29 cellular contexts compared by ENCODE assay signal in genomic region chr18:32029558-32029957, GRCh38. TPM values are rescaled to one million over a fixed set of nuclear protein-coding genes. Genes with fewer than 3 reads are reported as not detected.
A peak's percentile ranks its signal among the peaks of the same experiment; 100 is the strongest.
DNase-seq lines count a peak whose midpoint lies in the region; ATAC-seq and TF ChIP-seq lines count a peak whose summit lies in the region.
"Had no signal": no experiment of that assay in that cellular context is flagged by ENCODE, and none has a peak within 500 bp of the region (broad histone marks: within the 10 kb centered on the region; RNA-seq: fewer than 3 reads in every experiment).

No MANE protein-coding gene starts in this region.

- H3K4me3 Mint-ChIP-seq in activated CD4-positive, alpha-beta T cell treated with anti-CD3 and anti-CD28 coated beads for 36 hours = no peak overlapping the region
- peak overlapping the region in 3 of 4 donors; percentile 15 to 47 (median 34) for H3K4me3 Mint-ChIP-seq in CD4-positive, CD25-positive, alpha-beta regulatory T cell
- H3K4me3 Mint-ChIP-seq in activated CD4-positive, alpha-beta memory T cell treated with anti-CD3 and anti-CD28 coated beads for 36 hours = no peak overlapping the region
- H3K4me3 Mint-ChIP-seq in effector memory CD8-positive, alpha-beta T cell = peak overlapping the region; percentile 44 to 50
- H3K4me3 Mint-ChIP-seq: activated CD4-positive, alpha-beta T cell treated with anti-CD3 and anti-CD28 coated beads, Interleukin-2, amount 10 ng/mL, durations not matched to agents 24 days and 14 days; CD14-positive monocyte; GM23338; HFFc6 had no signal

- peak; percentile 60 for ATAC-seq in activated CD4-positive, alpha-beta T cell treated with anti-CD3 and anti-CD28 coated beads for 36 hours
- ATAC-seq in CD4-positive, CD25-positive, alpha-beta regulatory T cell (ENCODE audit: low read depth in 2 of 2) = peak in 1 of 2 donors; percentile 43
- ATAC-seq in effector memory CD8-positive, alpha-beta T cell (replicated peaks) = peak; percentile 48
- no peak for ATAC-seq in omental fat pad (ENCODE audit: low FRiP score)
- ATAC-seq: GM23338, left colon, mucosa of descending colon had no signal

- no peak for TF ChIP-seq POLR2A in breast epithelium (IDR thresholded peaks at IDR 0.05)

- TF ChIP-seq CTCF in breast epithelium (IDR thresholded peaks at IDR 0.05) (no peak), omental fat pad (IDR thresholded peaks at IDR 0.05) (no peak)

- no peak for DNase-seq in activated CD4-positive, alpha-beta T cell treated with anti-CD3 and anti-CD28 coated beads for 36 hours
- DNase-seq in activated CD4-positive, alpha-beta T cell treated with anti-CD3 and anti-CD28 coated beads, Interleukin-2, amount 50 U/mL, for 1 hour = no peak
- DNase-seq in CD4-positive, CD25-positive, alpha-beta regulatory T cell = no peak
- DNase-seq in activated CD4-positive, alpha-beta memory T cell treated with anti-CD3 and anti-CD28 coated beads for 36 hours = no peak
- DNase-seq in effector memory CD8-positive, alpha-beta T cell = no peak
- DNase-seq in breast epithelium (ENCODE audit: low spot score in 2 of 2) (no peak), amniotic stem cell (lab: John Stamatoyannopoulos, UW) (no peak), omental fat pad (ENCODE audit: low spot score) (no peak)
- DNase-seq: activated CD4-positive, alpha-beta T cell treated with anti-CD3 and anti-CD28 coated beads, Interleukin-2, amount 10 ng/mL, durations not matched to agents 24 days and 14 days; activated CD8-positive, alpha-beta memory T cell treated with anti-CD3 and anti-CD28 coated beads, Interleukin-2, amount 50 U/mL, for 48 hours; activated gamma-delta T cell; aorta; colonic mucosa; effector CD8-positive, alpha-beta T cell; HFFc6; left colon; mucosa of descending colon; NCI-H1048; NCI-H1694; NCI-H2171; NCI-H510A; ovary; stimulated activated naive CD4-positive, alpha-beta T cell; T1000 had no signal

- peaks cover 40% of the 10 kb centered on the region for H3K36me3 Mint-ChIP-seq in activated CD4-positive, alpha-beta T cell treated with anti-CD3 and anti-CD28 coated beads for 36 hours (ENCODE audit: low read depth)
- H3K36me3 Mint-ChIP-seq in CD4-positive, CD25-positive, alpha-beta regulatory T cell = peaks cover 41% of the 10 kb centered on the region
- peaks cover 31% of the 10 kb centered on the region for H3K36me3 Mint-ChIP-seq in activated CD4-positive, alpha-beta memory T cell treated with anti-CD3 and anti-CD28 coated beads for 36 hours
- peaks cover 87% of the 10 kb centered on the region for H3K36me3 Mint-ChIP-seq in effector memory CD8-positive, alpha-beta T cell (ENCODE audit: insufficient read depth)

- no peaks in the 10 kb centered on the region for H3K9me3 Mint-ChIP-seq in activated CD4-positive, alpha-beta T cell treated with anti-CD3 and anti-CD28 coated beads for 36 hours (ENCODE audit: low read depth)
- H3K9me3 Mint-ChIP-seq in CD4-positive, CD25-positive, alpha-beta regulatory T cell = no peaks in the 10 kb centered on the region
- H3K9me3 Mint-ChIP-seq in activated CD4-positive, alpha-beta memory T cell treated with anti-CD3 and anti-CD28 coated beads for 36 hours = no peaks in the 10 kb centered on the region
- H3K9me3 Mint-ChIP-seq in effector memory CD8-positive, alpha-beta T cell = no peaks in the 10 kb centered on the region
- H3K9me3 Mint-ChIP-seq: activated CD4-positive, alpha-beta T cell treated with anti-CD3 and anti-CD28 coated beads, Interleukin-2, amount 10 ng/mL, durations not matched to agents 24 days and 14 days; CD14-positive monocyte; GM23338; HFFc6 had no signal

- H3K27ac Mint-ChIP-seq in activated CD4-positive, alpha-beta T cell treated with anti-CD3 and anti-CD28 coated beads for 36 hours = peak overlapping the region; percentile 72
- H3K27ac Mint-ChIP-seq in CD4-positive, CD25-positive, alpha-beta regulatory T cell = peak overlapping the region; percentile 3 to 84 (median 80)
- peak overlapping the region; percentile 62 for H3K27ac Mint-ChIP-seq in activated CD4-positive, alpha-beta memory T cell treated with anti-CD3 and anti-CD28 coated beads for 36 hours
- peak overlapping the region; percentile 17 to 91 for H3K27ac Mint-ChIP-seq in effector memory CD8-positive, alpha-beta T cell
- H3K27ac Mint-ChIP-seq: activated CD4-positive, alpha-beta T cell treated with anti-CD3 and anti-CD28 coated beads, Interleukin-2, amount 10 ng/mL, durations not matched to agents 24 days and 14 days; GM23338; HFFc6 had no signal

- POLR2A ChIA-PET in activated CD4-positive, alpha-beta T cell treated with anti-CD3 and anti-CD28 coated beads for 36 hours (lab: Charles Lee) = no interaction called here
- POLR2A ChIA-PET in activated CD4-positive, alpha-beta memory T cell treated with anti-CD3 and anti-CD28 coated beads for 36 hours (lab: Charles Lee) = interaction anchor here (1.8 kb wide), 1 partner anchor 11 kb away, joined by 7 read pairs; the partner anchor contains the start of gene RNF125

- peaks cover 84% of the 10 kb centered on the region for H3K4me1 Mint-ChIP-seq in activated CD4-positive, alpha-beta T cell treated with anti-CD3 and anti-CD28 coated beads for 36 hours
- peaks cover 39 to 92% (median 64%) of the 10 kb centered on the region in 4 donors for H3K4me1 Mint-ChIP-seq in CD4-positive, CD25-positive, alpha-beta regulatory T cell
- H3K4me1 Mint-ChIP-seq in activated CD4-positive, alpha-beta memory T cell treated with anti-CD3 and anti-CD28 coated beads for 36 hours (ENCODE audit: low read depth) = peaks cover 79% of the 10 kb centered on the region
- peaks cover 48 to 84% of the 10 kb centered on the region in 2 donors for H3K4me1 Mint-ChIP-seq in effector memory CD8-positive, alpha-beta T cell (ENCODE audit: low read depth in 2 of 2)

- H3K4me1 ChIP-seq in CD4-positive, CD25-positive, alpha-beta regulatory T cell (ENCODE audit: control insufficient read depth, insufficient read depth, low read length, poor library complexity, severe bottlenecking) = peaks cover 56% of the 10 kb centered on the region
- H3K4me1 ChIP-seq in breast epithelium = no peaks in the 10 kb centered on the region
- H3K4me1 ChIP-seq: colonic mucosa had no signal

- intact Hi-C loops in activated CD4-positive, alpha-beta T cell treated with anti-CD3 and anti-CD28 coated beads for 36 hours (cut with DNase I, micrococcal nuclease) = no loop called here
- intact Hi-C loops in activated CD4-positive, alpha-beta memory T cell treated with anti-CD3 and anti-CD28 coated beads for 36 hours (cut with micrococcal nuclease) = no loop called here
- intact Hi-C loops in breast epithelium (cut with DNase I; ENCODE audit: low total_unique reads) = no loop called here

- no peak overlapping the region for H3K27ac ChIP-seq in CD4-positive, CD25-positive, alpha-beta regulatory T cell (ENCODE audit: insufficient read depth, low read length, poor library complexity, severe bottlenecking)
- no peak overlapping the region for H3K27ac ChIP-seq in breast epithelium
- H3K27ac ChIP-seq: 22Rv1, cardiac muscle cell, colonic mucosa, ovary, VCaP had no signal

- peaks cover 32% of the 10 kb centered on the region for H3K36me3 ChIP-seq in CD4-positive, CD25-positive, alpha-beta regulatory T cell (ENCODE audit: control insufficient read depth, insufficient read depth, low read length)
- no peaks in the 10 kb centered on the region for H3K36me3 ChIP-seq in breast epithelium
- H3K36me3 ChIP-seq: cardiac muscle cell, colonic mucosa, ovary had no signal

- no peak overlapping the region for H3K4me3 ChIP-seq in CD4-positive, CD25-positive, alpha-beta regulatory T cell (ENCODE audit: low read depth, low read length)
- no peak overlapping the region for H3K4me3 ChIP-seq in breast epithelium
- H3K4me3 ChIP-seq: cardiac muscle cell, colonic mucosa, GM23338, mucosa of descending colon, ovary had no signal

- no peaks in the 10 kb centered on the region for H3K27me3 ChIP-seq in CD4-positive, CD25-positive, alpha-beta regulatory T cell (ENCODE audit: control insufficient read depth, insufficient read depth, low read length)
- H3K27me3 ChIP-seq in breast epithelium = no peaks in the 10 kb centered on the region
- H3K27me3 ChIP-seq: cardiac muscle cell, colonic mucosa, ovary had no signal

- H3K9me3 ChIP-seq in CD4-positive, CD25-positive, alpha-beta regulatory T cell (ENCODE audit: control insufficient read depth in 2 of 2, low read length in 2 of 2) = no peaks in the 10 kb centered on the region
- no peaks in the 10 kb centered on the region for H3K9me3 ChIP-seq in breast epithelium
- H3K9me3 ChIP-seq: colonic mucosa, mucosa of descending colon, ovary had no signal

- CTCF ChIA-PET in activated CD4-positive, alpha-beta T cell treated with anti-CD3 and anti-CD28 coated beads for 36 hours (lab: Charles Lee) = interaction anchor here (0.7 to 1.1 kb wide), 2 partner anchors 10 to 61 kb away, joined by 3 to 7 read pairs; no protein-coding TSS in a partner anchor
- CTCF ChIA-PET in activated CD4-positive, alpha-beta memory T cell treated with anti-CD3 and anti-CD28 coated beads for 36 hours (lab: Charles Lee) = interaction anchor here (0.6 to 1.5 kb wide), 3 partner anchors 10 to 159 kb away, joined by 3 to 5 read pairs (median 3); no protein-coding TSS in a partner anchor

- no peaks in the 10 kb centered on the region for H3K27me3 Mint-ChIP-seq in activated CD4-positive, alpha-beta T cell treated with anti-CD3 and anti-CD28 coated beads for 36 hours
- no peaks in the 10 kb centered on the region for H3K27me3 Mint-ChIP-seq in CD4-positive, CD25-positive, alpha-beta regulatory T cell
- H3K27me3 Mint-ChIP-seq in activated CD4-positive, alpha-beta memory T cell treated with anti-CD3 and anti-CD28 coated beads for 36 hours = no peaks in the 10 kb centered on the region
- H3K27me3 Mint-ChIP-seq in effector memory CD8-positive, alpha-beta T cell = no peaks in the 10 kb centered on the region
- H3K27me3 Mint-ChIP-seq: activated CD4-positive, alpha-beta T cell treated with anti-CD3 and anti-CD28 coated beads, Interleukin-2, amount 10 ng/mL, durations not matched to agents 24 days and 14 days had no signal

RNA-seq across cellular contexts. Expression of gene RNF125, which starts 10.9 kb away (rescaled TPM):
- total RNA-seq in activated CD4-positive, alpha-beta T cell treated with anti-CD3 and anti-CD28 coated beads for 36 hours = 10 to 100 TPM; 21.6 to 22.2 TPM
- total RNA-seq in CD4-positive, CD25-positive, alpha-beta regulatory T cell = 81.7 TPM
- polyA plus RNA-seq in CD4-positive, CD25-positive, alpha-beta regulatory T cell = 10 to 100 TPM; 50.6 to 70.6 (median 61.5) TPM
- total RNA-seq in activated CD4-positive, alpha-beta memory T cell treated with anti-CD3 and anti-CD28 coated beads for 36 hours = 10 to 100 TPM; 36.8 to 37.6 TPM
- 1 to 10 TPM; 4.5 to 9.3 (median 7.2) TPM for total RNA-seq in breast epithelium
- 10 to 100 TPM in 2 of 4 donors, 1 to 10 TPM in 2; 7.3 to 24.3 (median 14.0) TPM for total RNA-seq in omental fat pad

Comparison
In these comparisons a context has a peak if more than half of its experiments do, and no peak if none do; other contexts are left out.
1. H3K4me3 Mint-ChIP-seq: peak in CD4-positive, CD25-positive, alpha-beta regulatory T cell (3 of 4) and effector memory CD8-positive, alpha-beta T cell (2 of 2); none in activated CD4-positive, alpha-beta T cell treated with anti-CD3 and anti-CD28 coated beads for 36 hours (single experiment) and activated CD4-positive, alpha-beta memory T cell treated with anti-CD3 and anti-CD28 coated beads for 36 hours (single experiment).
2. Peak in every context shown above with its lines, with median percentiles within 50 percentile points of each other: H3K27ac Mint-ChIP-seq.